In genomic region chr3:20760981-20761380, GRCh38 we compare ENCODE assay signal across 25 cellular contexts.
DNase-seq lines count a peak whose midpoint lies in the region; ATAC-seq and TF ChIP-seq lines count a peak whose summit lies in the region.
"Had no signal": no experiment of that assay in that cellular context is flagged by ENCODE, and none has a peak within 500 bp of the region (broad histone marks: within the 10 kb centered on the region; RNA-seq: fewer than 3 reads in every experiment).

No MANE protein-coding gene starts in this region.

- POLR2A ChIA-PET in T-cell (lab: Charles Lee) = no interaction called here

- no peak for TF ChIP-seq CTCF in epithelial cell of esophagus (IDR thresholded peaks at IDR 0.05; ENCODE audit: insufficient read depth, low read depth, low read length, missing control alignments)

- H3K27ac Mint-ChIP-seq in T-cell = no peak overlapping the region

- DNase-seq in A172 (ENCODE audit: low spot score) (peak; percentile 21), M059J (ENCODE audit: low read depth) (peak; percentile 15), epithelial cell of esophagus (ENCODE audit: low read depth) (peak; percentile 3), hepatic stellate cell (ENCODE audit: low spot score) (peak; percentile 4), right cardiac atrium (no peak), T-cell (no peak)
- no peak for DNase-seq in activated naive CD4-positive, alpha-beta T cell treated with Interleukin-2 at 50 U/mL for 16 hours
- DNase-seq: 8988T, Calu3, GDM1, Kasumi-1, NCI-H1105 treated with DMSO at 0.1 percent for 48 hours, NCI-H146, NCI-H1930, NCI-H2107, NCI-H446 treated with DMSO at 0.1 percent for 48 hours, NCI-H526 treated with DMSO at 0.1 percent for 48 hours, PC-9, Right ventricle myocardium superior, RPMI8226 had no signal

- ATAC-seq in right cardiac atrium (no peak), GM18505 (IDR thresholded peaks at IDR 0.05; ENCODE audit: unreplicated experiment) (no peak), T-cell (replicated peaks in 1 of 4) (no peak)
- ATAC-seq: GM12878, HCT116, HepG2 had no signal

- no peaks in the 10 kb centered on the region for H3K36me3 Mint-ChIP-seq in T-cell

- CTCF ChIA-PET in T-cell (lab: Charles Lee) = no interaction called here

- H3K27me3 ChIP-seq in right cardiac atrium (ENCODE audit: control insufficient read depth, insufficient read depth) = no peaks in the 10 kb centered on the region
- H3K27me3 ChIP-seq: SJSA1 had no signal

- H3K9me3 ChIP-seq in right cardiac atrium (ENCODE audit: control insufficient read depth, low read length) = no peaks in the 10 kb centered on the region
- H3K9me3 ChIP-seq: SJSA1 had no signal

- peaks cover 18 to 20% (median 18%) of the 10 kb centered on the region in 3 donors for H3K9me3 Mint-ChIP-seq in T-cell

- H3K4me3 Mint-ChIP-seq in T-cell = no peak overlapping the region

- no peak overlapping the region for H3K27ac ChIP-seq in right cardiac atrium (ENCODE audit: low read length)
- H3K27ac ChIP-seq: PC-9, SJSA1 had no signal

- H3K4me1 ChIP-seq in right cardiac atrium (ENCODE audit: control insufficient read depth, insufficient read depth, low read length) = no peaks in the 10 kb centered on the region
- H3K4me1 ChIP-seq: SJSA1 had no signal

- no peak overlapping the region for H3K4me3 ChIP-seq in epithelial cell of esophagus (ENCODE audit: low read length)
- H3K4me3 ChIP-seq in right cardiac atrium (ENCODE audit: low read length) = no peak overlapping the region
- H3K4me3 ChIP-seq: GM12878, PC-9, SJSA1 had no signal

- no peaks in the 10 kb centered on the region for H3K4me1 Mint-ChIP-seq in T-cell

- intact Hi-C loops in right cardiac atrium (cut with DNase I) = no loop called here

- H3K27me3 Mint-ChIP-seq in T-cell = no peaks in the 10 kb centered on the region

- TF ChIP-seq POLR2A in GM18505 (IDR thresholded peaks at IDR 0.05; ENCODE audit: borderline replicate concordance, extremely low read depth, insufficient read depth, insufficient read length) = no peak

Comparison
In these comparisons a context has a peak if more than half of its experiments do, and no peak if none do; other contexts are left out.
1. DNase-seq: peak in A172 (single experiment), M059J (single experiment), epithelial cell of esophagus (single experiment) and hepatic stellate cell (single experiment); none in right cardiac atrium (0 of 3), activated naive CD4-positive, alpha-beta T cell treated with Interleukin-2 at 50 U/mL for 16 hours (single experiment) and T-cell (0 of 34).